8 cellular contexts compared by ENCODE assay signal in the genomic region with DNA sequence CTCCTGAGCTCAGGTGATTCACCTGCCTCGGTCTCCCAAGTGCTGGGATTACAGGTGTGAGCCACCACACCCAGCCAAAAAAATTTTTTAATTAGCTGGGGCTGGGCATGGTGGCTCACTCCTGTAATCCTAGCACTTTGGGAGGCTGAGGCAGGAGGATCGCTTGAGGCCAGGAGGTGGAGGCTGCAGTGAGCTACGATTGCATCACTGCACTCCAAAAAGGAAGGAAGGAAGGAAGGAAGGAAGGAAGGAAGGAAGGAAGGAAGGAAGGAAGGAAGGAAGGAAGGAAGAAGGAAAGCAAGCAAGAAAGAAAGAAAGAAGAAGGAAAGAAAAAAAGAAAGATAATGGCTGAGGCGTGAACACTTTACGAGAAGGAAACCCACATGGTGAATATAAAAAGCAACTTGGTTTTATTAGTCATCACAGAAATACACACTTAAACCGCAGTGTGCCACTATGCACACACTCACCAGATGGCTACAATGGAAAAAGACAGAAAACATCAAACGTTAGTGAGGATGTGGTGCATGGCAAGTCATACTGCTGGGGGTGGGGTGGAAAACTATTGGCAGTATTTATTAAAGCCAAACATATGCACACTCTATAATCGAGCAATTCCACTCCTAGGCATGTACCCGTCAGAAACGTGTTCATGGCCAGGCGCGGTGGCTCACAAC. TPM values are rescaled to one million over a fixed set of nuclear protein-coding genes. Genes with fewer than 3 reads are reported as not detected.
A peak's percentile ranks its signal among the peaks of the same experiment; 100 is the strongest.
DNase-seq lines count a peak whose midpoint lies in the region; FAIRE-seq and TF ChIP-seq lines count a peak whose summit lies in the region.

No MANE protein-coding gene starts in this region.

- peaks cover 0 to 9% (median 2%) of the 10 kb centered on the region in 4 donors for H3K4me1 ChIP-seq in transverse colon

- no peak overlapping the region for H3K27ac ChIP-seq in transverse colon

- no peaks in the 10 kb centered on the region for H3K36me3 Mint-ChIP-seq in activated naive CD4-positive, alpha-beta T cell treated with anti-CD3 and anti-CD28 coated beads, Interleukin-2, amount 50 U/mL, for 24 hours

- no peak for TF ChIP-seq CTCF in transverse colon (IDR thresholded peaks at IDR 0.05)

- intact Hi-C loops in transverse colon (cut with DNase I; ENCODE audit: low total_unique reads) = no loop called here

- H3K4me1 Mint-ChIP-seq in activated naive CD4-positive, alpha-beta T cell treated with anti-CD3 and anti-CD28 coated beads, Interleukin-2, amount 50 U/mL, for 24 hours = peaks cover 28% of the 10 kb centered on the region

- H3K27me3 ChIP-seq in transverse colon = no peaks in the 10 kb centered on the region

- WGBS in transverse colon (ENCODE audit: low coverage in 1 of 2), 2 donors = 52% methylated on average over 8 to 12 of the region's 12 CpGs

- H3K9me3 Mint-ChIP-seq in activated naive CD4-positive, alpha-beta T cell treated with anti-CD3 and anti-CD28 coated beads, Interleukin-2, amount 50 U/mL, for 24 hours = no peaks in the 10 kb centered on the region

- no peak for TF ChIP-seq POLR2A in GM12892 (IDR thresholded peaks at IDR 0.05; ENCODE audit: low read depth, low read length)
- TF ChIP-seq POLR2A in transverse colon (IDR thresholded peaks at IDR 0.05) = no peak

- H3K27me3 Mint-ChIP-seq in activated naive CD4-positive, alpha-beta T cell treated with anti-CD3 and anti-CD28 coated beads, Interleukin-2, amount 50 U/mL, for 24 hours = no peaks in the 10 kb centered on the region

- in situ Hi-C loops in transverse colon (cut with MboI; ENCODE audit: low pct_ligation_motif_present in 1 of 4, low pct_unique_long_range_greater_than_20kb in 1 of 4, low sequenced_read_pairs in 3 of 4) = no loop called here

- no peak overlapping the region for H3K4me3 ChIP-seq in transverse colon

- TF ChIP-seq EP300 in transverse colon (IDR thresholded peaks at IDR 0.05; ENCODE audit: low read depth) = no peak

- no peak for FAIRE-seq in GM12892 (lab: Jason Lieb, UNC)

- no peaks in the 10 kb centered on the region for H3K36me3 ChIP-seq in transverse colon

- peak overlapping the region; percentile 8 for H3K4me3 Mint-ChIP-seq in activated naive CD4-positive, alpha-beta T cell treated with anti-CD3 and anti-CD28 coated beads, Interleukin-2, amount 50 U/mL, for 24 hours

- no peaks in the 10 kb centered on the region for H3K9me3 ChIP-seq in transverse colon

- DNase-seq in ELR (ENCODE audit: low read depth) (peak; percentile 82), SIG-M5 (lab: John Stamatoyannopoulos, UW) (peak; percentile 17), GM12892 (ENCODE audit: insufficient read length) (no peak), NCI-H1092 treated with DMSO at 0.1 percent for 48 hours (lab: John Stamatoyannopoulos, UW) (no peak), HK-2 (ENCODE audit: unreplicated experiment) (no peak), transverse colon (no peak)
- DNase-seq in stimulated activated CD4-positive, alpha-beta T cell treated with anti-CD3 and anti-CD28 coated beads, Interleukin-15, amount 100 ng/mL, for 1 hour (ENCODE audit: low read depth in 1 of 2, low spot score in 1 of 2) = peak; percentile 11 to 16

- H3K27ac Mint-ChIP-seq in activated naive CD4-positive, alpha-beta T cell treated with anti-CD3 and anti-CD28 coated beads, Interleukin-2, amount 50 U/mL, for 24 hours = peak overlapping the region; percentile 85

RNA-seq across cellular contexts. Expression of gene CCL26, which starts 4.4 kb away (rescaled TPM):
- polyA plus RNA-seq in GM12892 (2012; ENCODE audit: missing spikeins) = not detected
- not detected for total RNA-seq in transverse colon

RNA-seq across cellular contexts. Expression of gene CCL24, which starts 37.2 kb away (rescaled TPM):
- polyA plus RNA-seq in GM12892 (2012; ENCODE audit: missing spikeins) = 0.57 TPM
- total RNA-seq in transverse colon = 1 to 10 TPM in 3 of 4 donors, not detected in 1; 1.8 to 6.0 (median 2.2) TPM

RNA-seq across cellular contexts. Expression of gene HIP1, which starts 37.7 kb away (rescaled TPM):
- polyA plus RNA-seq in GM12892 (2012; ENCODE audit: missing spikeins) = 0.81 TPM
- 10 to 100 TPM in 1 of 4 donors, 1 to 10 TPM in 3; 3.7 to 20.1 (median 4.7) TPM for total RNA-seq in transverse colon

Comparison
In these comparisons a context has a peak if more than half of its experiments do, and no peak if none do; other contexts are left out.
1. DNase-seq: peak in ELR (single experiment), SIG-M5 (single experiment) and stimulated activated CD4-positive, alpha-beta T cell treated with anti-CD3 and anti-CD28 coated beads, Interleukin-15, amount 100 ng/mL, for 1 hour (2 of 2); none in GM12892 (single experiment), NCI-H1092 treated with DMSO at 0.1 percent for 48 hours (single experiment), HK-2 (single experiment) and transverse colon (single experiment).